Comparison of ENCODE assay signal across 10 cellular contexts in genomic region chr10:61987537-61987936, GRCh38.
DNase-seq lines count a peak whose midpoint lies in the region; ATAC-seq and TF ChIP-seq lines count a peak whose summit lies in the region.
"Had no signal": no experiment of that assay in that cellular context is flagged by ENCODE, and none has a peak within 500 bp of the region (broad histone marks: within the 10 kb centered on the region; RNA-seq: fewer than 3 reads in every experiment).

No MANE protein-coding gene starts in this region.

- in situ Hi-C loops in gastrocnemius medialis (cut with MboI; ENCODE audit: low sequenced_read_pairs in 4 of 4), result no loop called here

- ATAC-seq in GM18873 (IDR thresholded peaks at IDR 0.05; ENCODE audit: low FRiP score, unreplicated experiment) (peak; percentile 18), HG02678 (IDR thresholded peaks at IDR 0.05; ENCODE audit: unreplicated experiment) (peak; percentile 21), T-helper 17 cell (peak; percentile 15), gastrocnemius medialis (no peak)

- peaks cover 0 to 14% of the 10 kb centered on the region in 2 donors for H3K4me1 ChIP-seq in gastrocnemius medialis

- no peaks in the 10 kb centered on the region for H3K27me3 ChIP-seq in gastrocnemius medialis

- H3K4me1 Mint-ChIP-seq in T-helper 17 cell, result peaks cover 40% of the 10 kb centered on the region

- DNase-seq in T-helper 17 cell (no peak), gastrocnemius medialis (no peak), anterior cingulate cortex (lab: John Stamatoyannopoulos, UW) (no peak), D341Med (ENCODE audit: low spot score) (no peak), COLO829 (ENCODE audit: low spot score) (no peak)
- no peak for DNase-seq in activated CD8-positive, alpha-beta memory T cell treated with anti-CD3 and anti-CD28 coated beads, Interleukin-2, amount 50 U/mL, for 48 hours

- intact Hi-C loops in gastrocnemius medialis (cut with DNase I; ENCODE audit: low total_unique reads), result no loop called here

- H3K4me3 ChIP-seq in gastrocnemius medialis, result peak overlapping the region in 2 of 4 donors; percentile 19 to 38
- H3K4me3 ChIP-seq: lung had no signal

- H3K4me3 Mint-ChIP-seq in T-helper 17 cell, result peak overlapping the region; percentile 75

- H3K27ac ChIP-seq in gastrocnemius medialis, result peak overlapping the region; percentile 51 to 69 (median 60)
- H3K27ac ChIP-seq: HL-60 had no signal

- no peaks in the 10 kb centered on the region for H3K36me3 ChIP-seq in gastrocnemius medialis

- H3K9me3 ChIP-seq in T-helper 17 cell (ENCODE audit: control insufficient read depth, low read length, poor library complexity, severe bottlenecking) (no peaks in the 10 kb centered on the region), gastrocnemius medialis (no peaks in the 10 kb centered on the region)

- peak overlapping the region; percentile 93 for H3K27ac Mint-ChIP-seq in T-helper 17 cell

- TF ChIP-seq POLR2A in gastrocnemius medialis (IDR thresholded peaks at IDR 0.05), result no peak

- TF ChIP-seq CTCF in gastrocnemius medialis (IDR thresholded peaks at IDR 0.05 in 4 of 5, conservative IDR thresholded peaks at IDR 0.05 in 1 of 5), result no peak

- H3K36me3 Mint-ChIP-seq in T-helper 17 cell (ENCODE audit: low read depth), result peaks cover 4% of the 10 kb centered on the region

- H3K27me3 Mint-ChIP-seq in T-helper 17 cell, result no peaks in the 10 kb centered on the region

Comparison
In these comparisons a context has a peak if more than half of its experiments do, and no peak if none do; other contexts are left out.
1. ATAC-seq: peak in GM18873 (single experiment), HG02678 (single experiment) and T-helper 17 cell (single experiment); none in gastrocnemius medialis (0 of 2).